Comparison of ENCODE assay signal across 24 cellular contexts in the genomic region with DNA sequence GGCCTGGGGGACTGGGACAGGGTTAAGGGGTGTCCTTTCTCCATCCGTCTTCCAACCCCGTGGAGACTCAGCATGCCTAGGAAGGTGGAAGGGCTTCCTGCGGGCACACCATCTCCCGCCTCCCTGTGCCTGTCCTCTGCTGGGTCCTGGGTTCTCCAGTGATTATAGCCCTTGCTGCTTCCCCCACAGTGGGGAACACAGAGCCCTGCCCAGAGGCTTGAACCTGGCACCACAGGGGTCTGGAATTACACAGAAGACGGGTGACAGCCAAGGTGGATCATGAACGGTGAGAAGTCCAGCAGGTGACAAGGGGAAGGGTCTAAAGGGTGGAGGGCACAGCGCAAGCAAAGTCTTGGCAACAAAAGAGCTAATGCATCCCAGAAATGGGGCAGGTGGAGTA. TPM values are rescaled to one million over a fixed set of nuclear protein-coding genes. Genes with fewer than 3 reads are reported as not detected.
DNase-seq lines count a peak whose midpoint lies in the region; ATAC-seq, FAIRE-seq and TF ChIP-seq lines count a peak whose summit lies in the region.
"Had no signal": no experiment of that assay in that cellular context is flagged by ENCODE, and none has a peak within 500 bp of the region (broad histone marks: within the 10 kb centered on the region; RNA-seq: fewer than 3 reads in every experiment).

No MANE protein-coding gene starts in this region.

- intact Hi-C loops in breast epithelium (cut with DNase I; ENCODE audit: low total_unique reads) = no loop called here
- intact Hi-C loops in mammary epithelial cell (cut with micrococcal nuclease) = no loop called here
- intact Hi-C loops in tibial artery (cut with DNase I; ENCODE audit: low total_unique reads) = no loop called here
- intact Hi-C loops in CD4-positive, alpha-beta T cell (cut with DNase I, micrococcal nuclease) = no loop called here

- peak overlapping the region; percentile 88 for H3K27ac Mint-ChIP-seq in nephron progenitor cell
- H3K27ac Mint-ChIP-seq in CD4-positive, alpha-beta T cell = no peak overlapping the region
- H3K27ac Mint-ChIP-seq: activated naive CD8-positive, alpha-beta T cell treated with anti-CD3 and anti-CD28 coated beads for 36 hours had no signal

- H3K9me3 Mint-ChIP-seq in nephron progenitor cell = no peaks in the 10 kb centered on the region
- H3K9me3 Mint-ChIP-seq in CD4-positive, alpha-beta T cell = no peaks in the 10 kb centered on the region
- H3K9me3 Mint-ChIP-seq: activated naive CD8-positive, alpha-beta T cell treated with anti-CD3 and anti-CD28 coated beads for 36 hours had no signal

- TF ChIP-seq CTCF in breast epithelium (IDR thresholded peaks at IDR 0.05) (no peak), mammary epithelial cell (conservative IDR thresholded peaks at IDR 0.05 in 1 of 2, IDR thresholded peaks at IDR 0.05 in 1 of 2; ENCODE audit: extremely low read depth in 1 of 2, insufficient read depth in 1 of 2, low read depth in 1 of 2, low read length in 2 of 2) (no peak), nephron progenitor cell (IDR thresholded peaks at IDR 0.05) (no peak), tibial artery (IDR thresholded peaks at IDR 0.05) (no peak)
- no peak for TF ChIP-seq CTCF in CD4-positive, alpha-beta T cell (IDR thresholded peaks at IDR 0.05)

- no peak overlapping the region for H3K4me3 Mint-ChIP-seq in nephron progenitor cell
- H3K4me3 Mint-ChIP-seq in CD4-positive, alpha-beta T cell = no peak overlapping the region
- H3K4me3 Mint-ChIP-seq: activated naive CD8-positive, alpha-beta T cell treated with anti-CD3 and anti-CD28 coated beads for 36 hours had no signal

- H3K79me2 ChIP-seq in mammary epithelial cell (ENCODE audit: insufficient read depth, low read length) = no peaks in the 10 kb centered on the region

- no TSS peak for BruUV-seq in mammary epithelial cell (replicated peaks; lab: Mats Ljungman, UMichigan)

- no peak for ATAC-seq in CD4-positive, alpha-beta T cell (ENCODE audit: poor library complexity)
- ATAC-seq: GM12878 had no signal

- H3K27me3 Mint-ChIP-seq in nephron progenitor cell (ENCODE audit: low read depth, poor library complexity) = peaks cover 2% of the 10 kb centered on the region
- peaks cover 5% of the 10 kb centered on the region for H3K27me3 Mint-ChIP-seq in CD4-positive, alpha-beta T cell

- H3K4me2 ChIP-seq in mammary epithelial cell (ENCODE audit: insufficient read depth, low read depth, low read length) = no peak overlapping the region

- no peak for DNase-seq in breast epithelium (ENCODE audit: low spot score in 2 of 2)
- no peak for DNase-seq in mammary epithelial cell
- DNase-seq in caudate nucleus (lab: John Stamatoyannopoulos, UW) = no peak
- no peak for DNase-seq in nephron progenitor cell
- no peak for DNase-seq in tibial artery
- no peak for DNase-seq in urothelium cell line (ENCODE audit: low spot score)
- no peak for DNase-seq in CD4-positive, alpha-beta T cell
- no peak for DNase-seq in NOMO-1 (lab: John Stamatoyannopoulos, UW; ENCODE audit: unreplicated experiment in 2 of 2)
- DNase-seq: activated CD4-positive, alpha-beta T cell treated with anti-CD3 and anti-CD28 coated beads, Interleukin-2, amount 50 U/mL, for 4 hours; activated naive CD8-positive, alpha-beta T cell treated with anti-CD3 and anti-CD28 coated beads for 36 hours; activated T-cell treated with anti-CD3 and anti-CD28 coated beads, Interleukin-2, amount 50 U/mL, for 48 hours; DMS153; effector memory CD4-positive, alpha-beta T cell; GF-D8; midbrain; NCI-H1417; NCI-H524 treated with DMSO at 0.1 percent for 48 hours; SIG-M5; stimulated activated CD4-positive, alpha-beta T cell treated with anti-CD3 and anti-CD28 coated beads, Interleukin-2, amount 100 ng/mL, for 24 hours; T-helper 1 cell had no signal

- in situ Hi-C loops in mammary epithelial cell (cut with MboI; ENCODE audit: low sequenced_read_pairs in 2 of 2) = no loop called here

- H3K4me1 ChIP-seq in breast epithelium = peaks cover 17 to 37% of the 10 kb centered on the region in 2 donors
- H3K4me1 ChIP-seq in mammary epithelial cell (ENCODE audit: insufficient read depth, low read length) = peaks cover 34% of the 10 kb centered on the region
- H3K4me1 ChIP-seq in tibial artery = peaks cover 8 to 76% (median 64%) of the 10 kb centered on the region in 4 donors

- H3K4me1 Mint-ChIP-seq in nephron progenitor cell = peaks cover 80% of the 10 kb centered on the region
- no peaks in the 10 kb centered on the region for H3K4me1 Mint-ChIP-seq in CD4-positive, alpha-beta T cell (ENCODE audit: low read depth)

- H3K36me3 Mint-ChIP-seq in nephron progenitor cell (ENCODE audit: low read depth) = no peaks in the 10 kb centered on the region
- H3K36me3 Mint-ChIP-seq in CD4-positive, alpha-beta T cell (ENCODE audit: low read depth) = peaks cover 21% of the 10 kb centered on the region

- H3K27me3 ChIP-seq in breast epithelium = no peaks in the 10 kb centered on the region
- no peaks in the 10 kb centered on the region for H3K27me3 ChIP-seq in mammary epithelial cell (ENCODE audit: insufficient read depth, low read length)
- H3K27me3 ChIP-seq in tibial artery = no peaks in the 10 kb centered on the region
- no peaks in the 10 kb centered on the region for H3K27me3 ChIP-seq in CD4-positive, alpha-beta T cell (ENCODE audit: control insufficient read depth, insufficient read depth, low read length)

- no peak for TF ChIP-seq POLR2A in breast epithelium (IDR thresholded peaks at IDR 0.05)

- POLR2A ChIA-PET in CD4-positive, alpha-beta T cell (lab: Charles Lee) = no interaction called here

- H4K20me1 ChIP-seq in mammary epithelial cell (ENCODE audit: insufficient read depth, low read length) = no peaks in the 10 kb centered on the region

- dilution Hi-C loops in mammary epithelial cell (cut with HindIII; ENCODE audit: low sequenced_read_pairs) = no loop called here

- H3K9me3 ChIP-seq in breast epithelium = no peaks in the 10 kb centered on the region
- H3K9me3 ChIP-seq in mammary epithelial cell (replicated peaks; ENCODE audit: insufficient read depth, low read length) = no peaks in the 10 kb centered on the region
- H3K9me3 ChIP-seq in tibial artery = no peaks in the 10 kb centered on the region
- no peaks in the 10 kb centered on the region for H3K9me3 ChIP-seq in CD4-positive, alpha-beta T cell (ENCODE audit: control insufficient read depth, low read length)

- H3K27ac ChIP-seq in breast epithelium (peak overlapping the region; percentile 21 to 100), mammary epithelial cell (ENCODE audit: insufficient read depth, low read depth, low read length) (no peak overlapping the region), caudate nucleus (ENCODE audit: low read depth, low read length) (peak overlapping the region; percentile 100), tibial artery (peak overlapping the region; percentile 96 to 98)
- no peak overlapping the region for H3K27ac ChIP-seq in CD4-positive, alpha-beta T cell (ENCODE audit: low read depth, low read length)
- H3K27ac ChIP-seq: VCaP had no signal

- 90% methylated on average over 6 of the region's 7 CpGs for WGBS in mammary epithelial cell (ENCODE audit: low coverage, missing lambda C conversion rate)

- no peak overlapping the region for H3K9ac ChIP-seq in mammary epithelial cell (ENCODE audit: insufficient read depth, low read length)

- no peak overlapping the region for H2AFZ ChIP-seq in mammary epithelial cell (ENCODE audit: low read depth, low read length)

- no peak for FAIRE-seq in urothelium cell line (lab: Jason Lieb, UNC)
- FAIRE-seq: bronchial epithelial cell, GM12878 had no signal

- CTCF ChIA-PET in mammary epithelial cell (lab: Charles Lee; ENCODE audit: low non-redundant PET) = no interaction called here
- CTCF ChIA-PET in CD4-positive, alpha-beta T cell (lab: Charles Lee) = no interaction called here

- H3K36me3 ChIP-seq in breast epithelium = no peaks in the 10 kb centered on the region
- H3K36me3 ChIP-seq in mammary epithelial cell (ENCODE audit: insufficient read depth, low read length) = peaks cover 4% of the 10 kb centered on the region
- peaks cover 5 to 10% (median 9%) of the 10 kb centered on the region in 3 donors for H3K36me3 ChIP-seq in tibial artery

- no peak overlapping the region for H3K4me3 ChIP-seq in breast epithelium
- no peak overlapping the region for H3K4me3 ChIP-seq in mammary epithelial cell (replicated peaks in 1 of 3; ENCODE audit: insufficient read depth in 1 of 3, low read depth in 2 of 3, low read length in 3 of 3)
- no peak overlapping the region for H3K4me3 ChIP-seq in tibial artery
- H3K4me3 ChIP-seq: GM12878 had no signal

RNA-seq across cellular contexts. Expression of gene SEMA3B, which starts 6.2 kb away (rescaled TPM):
- total RNA-seq in breast epithelium (10 to 100 TPM; 10.1 to 17.6 (median 11.1) TPM), mammary epithelial cell (10 to 100 TPM in 1 of 2 donors, 1 to 10 TPM in 1; 4.3 to 15.5 TPM)
- 8.4 TPM for polyA plus RNA-seq in mammary epithelial cell
- polyA minus RNA-seq in mammary epithelial cell = 0.31 TPM
- total RNA-seq in CD4-positive, alpha-beta T cell = 1 to 10 TPM; 1.9 to 2.0 TPM

RNA-seq across cellular contexts. Expression of gene LSMEM2, which starts 16.1 kb away (rescaled TPM):
- not detected for total RNA-seq in breast epithelium
- total RNA-seq in mammary epithelial cell = under 1 TPM in 1 of 2 donors, not detected in 1; 0.19 TPM
- 0.05 TPM for polyA plus RNA-seq in mammary epithelial cell
- not detected for polyA minus RNA-seq in mammary epithelial cell
- under 1 TPM in 1 of 2 experiments, not detected in 1; 0.22 TPM for total RNA-seq in CD4-positive, alpha-beta T cell
- total RNA-seq: activated naive CD8-positive, alpha-beta T cell treated with anti-CD3 and anti-CD28 coated beads for 36 hours; bronchial epithelial cell; fibroblast of lung; GM12878 had no signal
- polyA plus RNA-seq: fibroblast of lung had no signal

RNA-seq across cellular contexts. Expression of gene GNAI2, which starts 26.8 kb away (rescaled TPM):
- 100 to 1,000 TPM in 2 of 3 donors, 10 to 100 TPM in 1; 95.3 to 232 (median 162) TPM for total RNA-seq in breast epithelium
- total RNA-seq in mammary epithelial cell = 100 to 1,000 TPM; 176 to 235 TPM
- polyA plus RNA-seq in mammary epithelial cell = 511 TPM
- polyA minus RNA-seq in mammary epithelial cell = 320 TPM
- total RNA-seq in CD4-positive, alpha-beta T cell = 100 to 1,000 TPM; 204 to 217 TPM

RNA-seq across cellular contexts. Expression of gene IFRD2, which starts 29.5 kb away (rescaled TPM):
- 10 to 100 TPM; 50.4 to 82.3 (median 72.7) TPM for total RNA-seq in breast epithelium
- total RNA-seq in mammary epithelial cell = 100 to 1,000 TPM in 1 of 2 donors, 10 to 100 TPM in 1; 65.5 to 117 TPM
- 122 TPM for polyA plus RNA-seq in mammary epithelial cell
- polyA minus RNA-seq in mammary epithelial cell = 94.5 TPM
- total RNA-seq in CD4-positive, alpha-beta T cell = 10 to 100 TPM; 30.0 to 30.4 TPM

RNA-seq across cellular contexts. Expression of gene HYAL3, which starts 36.4 kb away (rescaled TPM):
- total RNA-seq in breast epithelium (1 to 10 TPM; 2.3 to 6.4 (median 2.7) TPM), mammary epithelial cell (10 to 100 TPM in 1 of 2 donors, 1 to 10 TPM in 1; 9.7 to 12.7 TPM)
- polyA plus RNA-seq in mammary epithelial cell = 23.8 TPM
- polyA minus RNA-seq in mammary epithelial cell = 12.6 TPM
- total RNA-seq in CD4-positive, alpha-beta T cell = 1 to 10 TPM; 3.0 to 3.2 TPM

Comparison
In these comparisons a context has a peak if more than half of its experiments do, and no peak if none do; other contexts are left out.
1. H3K27ac ChIP-seq: peak in breast epithelium (2 of 2), caudate nucleus (single experiment) and tibial artery (2 of 2); none in mammary epithelial cell (single experiment) and CD4-positive, alpha-beta T cell (single experiment).